28 cellular contexts compared by ENCODE assay signal in the genomic region with DNA sequence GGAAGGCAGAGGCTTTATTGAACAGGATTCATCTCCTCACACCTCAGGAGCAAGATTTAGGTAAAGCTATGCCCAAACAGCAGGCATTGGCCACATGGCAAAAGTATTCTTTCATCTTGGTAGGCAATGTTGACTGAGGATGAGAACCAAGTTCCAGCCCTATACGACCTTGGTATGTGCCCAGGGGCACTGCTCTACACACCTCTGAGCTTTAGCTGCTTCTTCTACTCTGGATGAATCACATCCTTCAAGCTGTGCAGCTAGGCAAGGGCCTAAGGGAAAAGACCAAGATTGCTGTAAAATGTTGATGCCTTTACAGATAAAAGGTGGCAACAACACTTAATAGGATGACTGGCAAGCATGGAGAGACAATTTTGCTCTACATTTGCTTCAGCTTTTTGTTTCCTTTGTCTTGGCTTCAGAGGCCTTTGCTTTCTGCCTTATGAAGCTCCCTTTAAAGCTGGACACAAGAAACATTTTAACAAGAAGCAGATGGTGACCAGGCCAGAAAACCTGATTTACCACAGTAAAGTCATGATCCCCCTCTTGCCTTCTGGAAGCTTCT.
DNase-seq lines count a peak whose midpoint lies in the region; ATAC-seq, FAIRE-seq and TF ChIP-seq lines count a peak whose summit lies in the region.
"Had no signal": no experiment of that assay in that cellular context is flagged by ENCODE, and none has a peak within 500 bp of the region (broad histone marks: within the 10 kb centered on the region; RNA-seq: fewer than 3 reads in every experiment).

No MANE protein-coding gene starts in this region.

- H4K5ac ChIP-seq in IMR-90 (ENCODE audit: low read depth, low read length), result no peak overlapping the region

- no peak overlapping the region for H4K8ac ChIP-seq in IMR-90 (ENCODE audit: low read depth in 2 of 2, low read length in 2 of 2)

- H4K91ac ChIP-seq in IMR-90 (ENCODE audit: insufficient read depth, low read depth, low read length), result no peak overlapping the region

- dilution Hi-C loops in IMR-90 (cut with HindIII; ENCODE audit: low sequenced_read_pairs, unreplicated experiment), result no loop called here
- dilution Hi-C loops in keratinocyte (cut with MboI; ENCODE audit: extremely low pct_ligation_motif_present, low sequenced_read_pairs), result no loop called here

- WGBS in IMR-90 (ENCODE audit: extremely low coverage in 2 of 2, insufficient read length in 1 of 2), 2 experiments, result no CpG with 5 or more reads among the region's 1 CpG
- WGBS in upper lobe of left lung, 2 donors, result 43 to 69% methylated on average over 1 of the region's 1 CpG

- peak overlapping the region; percentile 27; the same call in 1 of the 2 replicates for H2AK5ac ChIP-seq in IMR-90 (ENCODE audit: low read depth, low read length)

- H3K9me3 ChIP-seq in IMR-90 (ENCODE audit: control insufficient read depth, insufficient read depth, low read length), result no peaks in the 10 kb centered on the region
- H3K9me3 ChIP-seq in keratinocyte (ENCODE audit: control insufficient read depth, low read depth, low read length), result no peaks in the 10 kb centered on the region
- no peaks in the 10 kb centered on the region for H3K9me3 ChIP-seq in upper lobe of left lung
- H3K9me3 ChIP-seq: BLaER1, lower lobe of right lung, transverse colon had no signal

- no peak overlapping the region for H3K18ac ChIP-seq in IMR-90 (ENCODE audit: low read depth, low read length)

- no peaks in the 10 kb centered on the region for H3K79me2 ChIP-seq in keratinocyte (ENCODE audit: control insufficient read depth, insufficient read depth, low read length)

- no peak overlapping the region for H2AK9ac ChIP-seq in IMR-90 (replicated peaks; ENCODE audit: low read depth, low read length, poor library complexity)

- H3K56ac ChIP-seq in IMR-90 (ENCODE audit: extremely low read depth, insufficient read depth, low read length), result no peak overlapping the region

- no peak for TF ChIP-seq CTCF in IMR-90 (conservative IDR thresholded peaks at IDR 0.05; ENCODE audit: low read depth, low read length)
- TF ChIP-seq CTCF in bronchial epithelial cell (IDR thresholded peaks at IDR 0.05; ENCODE audit: insufficient read depth, low read length, severe bottlenecking), result no peak
- no peak for TF ChIP-seq CTCF in keratinocyte (optimal IDR thresholded peaks at IDR 0.05 in 1 of 3, IDR thresholded peaks at IDR 0.05 in 1 of 3, conservative IDR thresholded peaks at IDR 0.05 in 1 of 3; ENCODE audit: extremely low read depth in 1 of 3, insufficient read depth in 2 of 3, low read length in 3 of 3)
- TF ChIP-seq CTCF in upper lobe of left lung (IDR thresholded peaks at IDR 0.05), result no peak

- no peak overlapping the region for H2BK5ac ChIP-seq in IMR-90 (ENCODE audit: low read depth, low read length, poor library complexity, severe bottlenecking)

- H3K23ac ChIP-seq in IMR-90 (ENCODE audit: low read depth, low read length), result 0 out of 2 replicates have a peak overlapping the region, but pooled peaks have one; percentile 6

- no peaks in the 10 kb centered on the region for H3K4me1 ChIP-seq in IMR-90 (ENCODE audit: control insufficient read depth, insufficient read depth, low read length)
- H3K4me1 ChIP-seq in keratinocyte (ENCODE audit: control insufficient read depth, extremely low read depth, insufficient read depth, low read length), result peaks cover 9% of the 10 kb centered on the region
- H3K4me1 ChIP-seq in upper lobe of left lung, result no peaks in the 10 kb centered on the region
- H3K4me1 ChIP-seq: BLaER1, lower lobe of right lung had no signal

- H3K9me1 ChIP-seq in IMR-90 (ENCODE audit: insufficient read depth, low read length) (no peaks in the 10 kb centered on the region), keratinocyte (ENCODE audit: control insufficient read depth, extremely low read depth, insufficient read depth, low read length) (no peaks in the 10 kb centered on the region)

- peak overlapping the region; percentile 67; the same call in 1 of the 2 replicates for H2BK20ac ChIP-seq in IMR-90 (ENCODE audit: low read depth, low read length)

- FAIRE-seq in bronchial epithelial cell (lab: Jason Lieb, UNC) (no peak), keratinocyte (lab: Jason Lieb, UNC) (peak; percentile 81)
- FAIRE-seq: endometrium had no signal

- no peak overlapping the region for H3K4me3 ChIP-seq in IMR-90 (ENCODE audit: insufficient read depth, low read depth, low read length)
- no peak overlapping the region for H3K4me3 ChIP-seq in bronchial epithelial cell (ENCODE audit: low read depth, low read length)
- no peak overlapping the region for H3K4me3 ChIP-seq in keratinocyte (ENCODE audit: control insufficient read depth in 2 of 3, extremely low read depth in 1 of 3, insufficient read depth in 2 of 3, low read depth in 1 of 3, low read length in 3 of 3)
- H3K4me3 ChIP-seq in upper lobe of left lung, result no peak overlapping the region
- H3K4me3 ChIP-seq: BLaER1, lower lobe of right lung, skin epidermis, transverse colon had no signal

- CTCF ChIA-PET in IMR-90 (lab: Yijun Ruan, JAX), result interaction anchor here (1.6 kb wide), 1 partner anchor 9 kb away, joined by 4 read pairs; no protein-coding TSS in a partner anchor

- ATAC-seq in IMR-90 (ENCODE audit: low read depth) (peak; percentile 56; the same call in 1 of the 2 replicates), upper lobe of left lung (ENCODE audit: low FRiP score in 2 of 2) (no peak)

- H3K14ac ChIP-seq in IMR-90 (replicated peaks; ENCODE audit: low read depth, low read length), result peak overlapping the region; percentile 75

- no peaks in the 10 kb centered on the region for H3K36me3 ChIP-seq in IMR-90 (ENCODE audit: control insufficient read depth, insufficient read depth, low read length)
- no peaks in the 10 kb centered on the region for H3K36me3 ChIP-seq in bronchial epithelial cell (ENCODE audit: control insufficient read depth, insufficient read depth, low read length)
- H3K36me3 ChIP-seq in keratinocyte (ENCODE audit: control insufficient read depth in 2 of 2, extremely low read depth in 1 of 2, insufficient read depth in 2 of 2, low read length in 2 of 2), result no peaks in the 10 kb centered on the region
- no peaks in the 10 kb centered on the region for H3K36me3 ChIP-seq in upper lobe of left lung
- H3K36me3 ChIP-seq: BLaER1, lower lobe of right lung, transverse colon had no signal

- H3K27ac ChIP-seq in IMR-90 (ENCODE audit: insufficient read depth, low read length) (no peak overlapping the region), keratinocyte (ENCODE audit: control insufficient read depth, insufficient read depth, low read length) (no peak overlapping the region), upper lobe of left lung (no peak overlapping the region)
- H3K27ac ChIP-seq: BLaER1, lower lobe of right lung, skin epidermis, transverse colon had no signal

- peak overlapping the region; percentile 37 for H2BK120ac ChIP-seq in IMR-90 (ENCODE audit: low read depth, low read length)

- TF ChIP-seq RAD21 in IMR-90 (IDR thresholded peaks at IDR 0.05; ENCODE audit: low read length), result no peak

- TF ChIP-seq POLR2A in IMR-90 (IDR thresholded peaks at IDR 0.05; ENCODE audit: low read depth, low read length) (no peak), upper lobe of left lung (IDR thresholded peaks at IDR 0.05) (no peak)

- H4K20me1 ChIP-seq in IMR-90 (ENCODE audit: insufficient read depth, low read length), result no peaks in the 10 kb centered on the region
- H4K20me1 ChIP-seq in keratinocyte (ENCODE audit: control insufficient read depth, extremely low read depth, insufficient read depth, low read length), result no peaks in the 10 kb centered on the region
- H4K20me1 ChIP-seq: BLaER1 had no signal

- H3K27me3 ChIP-seq in IMR-90 (ENCODE audit: control insufficient read depth, insufficient read depth, low read length), result no peaks in the 10 kb centered on the region; the same call in 1 of the 2 replicates
- no peaks in the 10 kb centered on the region for H3K27me3 ChIP-seq in bronchial epithelial cell (ENCODE audit: control insufficient read depth, insufficient read depth, low read length)
- no peaks in the 10 kb centered on the region for H3K27me3 ChIP-seq in keratinocyte (ENCODE audit: control insufficient read depth, extremely low read depth, insufficient read depth, low read length)
- H3K27me3 ChIP-seq in upper lobe of left lung, result no peaks in the 10 kb centered on the region
- H3K27me3 ChIP-seq: BLaER1, transverse colon had no signal

- POLR2A ChIA-PET in IMR-90 (lab: Charles Lee; ENCODE audit: unreplicated experiment), result no interaction called here

- no peak overlapping the region for H2BK15ac ChIP-seq in IMR-90 (ENCODE audit: low read depth, low read length)

- intact Hi-C loops in IMR-90 (cut with micrococcal nuclease), result no loop called here

- H3K4ac ChIP-seq in IMR-90 (ENCODE audit: low read depth, low read length), result peak overlapping the region; percentile 40

- H2AFZ ChIP-seq in IMR-90 (replicated peaks; ENCODE audit: low read length, poor library complexity) (no peak overlapping the region), keratinocyte (ENCODE audit: control insufficient read depth, low read length) (no peak overlapping the region)

- DNase-seq in EL, result peak; percentile 57
- no peak for DNase-seq in IMR-90
- peak; percentile 45 for DNase-seq in bronchial epithelial cell (ENCODE audit: low read depth)
- no peak for DNase-seq in keratinocyte (ENCODE audit: low read depth, low spot score)
- no peak for DNase-seq in SHP77 (lab: John Stamatoyannopoulos, UW)
- no peak for DNase-seq in upper lobe of left lung
- no peak for DNase-seq in NCI-H2196 (lab: John Stamatoyannopoulos, UW; ENCODE audit: unreplicated experiment)
- no peak for DNase-seq in stimulated activated CD4-positive, alpha-beta T cell treated with anti-CD3 and anti-CD28 coated beads, Interleukin-2, amount 100 ng/mL, for 24 hours
- DNase-seq: activated CD4-positive, alpha-beta memory T cell treated with anti-CD3 and anti-CD28 coated beads, Interleukin-2, amount 10 ng/mL, durations not matched to agents 7 days and 5 days; activated CD4-positive, CD25-positive, alpha-beta regulatory T cell treated with anti-CD3 and anti-CD28 coated beads, Interleukin-2, amount 50 U/mL, for 72 hours; activated CD8-positive, alpha-beta memory T cell treated with anti-CD3 and anti-CD28 coated beads, Interleukin-2, amount 50 U/mL, for 48 hours; aorta; central memory CD4-positive, alpha-beta T cell; DMS153; GF-D8; head of caudate nucleus; Karpas-422; lower lobe of right lung; MV-4-11; NCI-H146; NCI-H524; nephron progenitor cell; NK-92 treated with Interleukin-12 subunit alpha and Interleukin-12 subunit beta, amount 100 ng/mL, for 24 hours; T-helper 1 cell; transverse colon had no signal

- no TSS peak for BruUV-seq in IMR-90 (replicated peaks; lab: Mats Ljungman, UMichigan)

- no peaks in the 10 kb centered on the region for H3K79me1 ChIP-seq in IMR-90 (ENCODE audit: low read depth in 1 of 2, low read length in 2 of 2)

- H3K4me2 ChIP-seq in IMR-90 (ENCODE audit: low read depth, low read length) (no peak overlapping the region), keratinocyte (ENCODE audit: control insufficient read depth, extremely low read depth, insufficient read depth, low read depth, low read length) (no peak overlapping the region)
- H3K4me2 ChIP-seq: BLaER1 had no signal

- no peak overlapping the region for H3K9ac ChIP-seq in IMR-90 (ENCODE audit: low read depth, low read length)
- no peak overlapping the region for H3K9ac ChIP-seq in keratinocyte (ENCODE audit: control insufficient read depth, extremely low read depth, insufficient read depth, low read length)
- H3K9ac ChIP-seq: BLaER1 had no signal

- in situ Hi-C loops in IMR-90 (cut with MboI; ENCODE audit: low sequenced_read_pairs), result no loop called here

- TF ChIP-seq EP300 in upper lobe of left lung (IDR thresholded peaks at IDR 0.05), result no peak

Comparison
In these comparisons a context has a peak if more than half of its experiments do, and no peak if none do; other contexts are left out.
1. DNase-seq: peak in EL (single experiment) and bronchial epithelial cell (single experiment); none in IMR-90 (single experiment), keratinocyte (single experiment), SHP77 (0 of 2), upper lobe of left lung (0 of 2), NCI-H2196 (single experiment) and stimulated activated CD4-positive, alpha-beta T cell treated with anti-CD3 and anti-CD28 coated beads, Interleukin-2, amount 100 ng/mL, for 24 hours (0 of 2).